In genomic region chr7:72123913-72124312, GRCh38 we compare ENCODE assay signal across 9 cellular contexts.
"Had no signal": no experiment of that assay in that cellular context is flagged by ENCODE, and none has a peak within 500 bp of the region (broad histone marks: within the 10 kb centered on the region; RNA-seq: fewer than 3 reads in every experiment).

No MANE protein-coding gene starts in this region.

- H3K4me3 Mint-ChIP-seq: HFFc6, IgD-negative memory B cell had no signal

- DNase-seq: GM23248, GOT3, H7, HFFc6, KG1 had no signal

- H3K27ac Mint-ChIP-seq: HFFc6, IgD-negative memory B cell had no signal

- H2AFZ ChIP-seq: GM23248 had no signal

- H3K9ac ChIP-seq: GM23248 had no signal

- H3K27me3 Mint-ChIP-seq: IgD-negative memory B cell had no signal

- FAIRE-seq: HTR-8/SVneo had no signal

- H3K4me1 ChIP-seq: HAP-1 had no signal

- H3K9me3 ChIP-seq: HAP-1 had no signal

- H3K36me3 Mint-ChIP-seq: IgD-negative memory B cell had no signal

- H3K27ac ChIP-seq: GM23248 had no signal

- H3K36me3 ChIP-seq: HAP-1 had no signal

- ATAC-seq: HCT116 had no signal

- H3K4me1 Mint-ChIP-seq: IgD-negative memory B cell had no signal

- H3K4me3 ChIP-seq: GM23248, HAP-1 had no signal
